In the genomic region with DNA sequence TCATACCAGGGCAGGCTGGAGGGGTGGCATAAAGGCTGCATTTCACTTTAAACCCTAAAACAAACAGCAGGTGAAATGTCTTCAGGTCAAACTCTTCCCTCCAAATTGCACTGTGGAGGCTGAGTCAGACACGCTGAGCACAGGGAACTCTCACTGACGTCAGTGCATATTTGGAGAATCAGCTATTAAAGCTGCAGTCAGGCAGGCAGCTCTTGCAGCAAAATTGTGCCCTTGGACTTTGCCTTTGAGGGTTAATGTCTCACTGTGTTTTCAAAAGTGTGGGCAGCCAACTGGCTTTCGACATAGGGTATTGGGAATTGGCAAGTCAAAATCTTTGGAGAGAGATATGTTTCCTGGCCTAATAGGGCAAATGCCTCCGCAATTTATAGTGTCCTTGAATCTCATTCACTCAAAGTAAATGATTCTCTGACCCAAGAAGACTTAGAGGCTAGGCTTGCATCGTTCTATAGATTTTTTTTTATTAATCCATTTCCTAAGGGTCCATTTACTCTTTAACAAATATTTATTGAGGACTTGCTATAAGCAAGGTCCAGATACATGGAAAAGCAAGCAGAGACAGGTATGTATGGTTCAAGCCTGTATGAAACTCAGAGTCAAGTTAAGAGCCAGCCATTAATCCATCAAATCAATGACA, we compare ENCODE assay signal across 12 cellular contexts. TPM values are rescaled to one million over a fixed set of nuclear protein-coding genes. Genes with fewer than 3 reads are reported as not detected.
A peak's percentile ranks its signal among the peaks of the same experiment; 100 is the strongest.
DNase-seq lines count a peak whose midpoint lies in the region; ATAC-seq and TF ChIP-seq lines count a peak whose summit lies in the region.
"Had no signal": no experiment of that assay in that cellular context is flagged by ENCODE, and none has a peak within 500 bp of the region (broad histone marks: within the 10 kb centered on the region; RNA-seq: fewer than 3 reads in every experiment).

No MANE protein-coding gene starts in this region.

- H3K4me2 ChIP-seq in hepatocyte, result peak overlapping the region; percentile 3
- H3K4me2 ChIP-seq: BLaER1 had no signal

- H3K4me1 ChIP-seq in adipocyte (ENCODE audit: control insufficient read depth, insufficient read depth, low read length) (peaks cover 21% of the 10 kb centered on the region), hepatocyte (ENCODE audit: insufficient read depth) (no peaks in the 10 kb centered on the region), upper lobe of left lung (no peaks in the 10 kb centered on the region)
- H3K4me1 ChIP-seq: BLaER1 had no signal

- no peak overlapping the region for H3K27ac Mint-ChIP-seq in natural killer cell
- H3K27ac Mint-ChIP-seq: activated CD8-positive, alpha-beta T cell treated with anti-CD3 and anti-CD28 coated beads for 36 hours had no signal

- intact Hi-C loops in natural killer cell (cut with micrococcal nuclease), result no loop called here

- TF ChIP-seq CTCF in hepatocyte (IDR thresholded peaks at IDR 0.05; ENCODE audit: poor library complexity) (no peak), upper lobe of left lung (IDR thresholded peaks at IDR 0.05) (no peak), natural killer cell (IDR thresholded peaks at IDR 0.05) (no peak)

- no peaks in the 10 kb centered on the region for H4K20me1 ChIP-seq in hepatocyte (ENCODE audit: insufficient read depth, poor library complexity, severe bottlenecking)
- H4K20me1 ChIP-seq: BLaER1 had no signal

- no peaks in the 10 kb centered on the region for H3K36me3 Mint-ChIP-seq in natural killer cell

- H3K79me2 ChIP-seq in hepatocyte, result no peaks in the 10 kb centered on the region

- no peak overlapping the region for H3K4me3 Mint-ChIP-seq in natural killer cell
- H3K4me3 Mint-ChIP-seq: activated CD8-positive, alpha-beta T cell treated with anti-CD3 and anti-CD28 coated beads for 36 hours had no signal

- DNase-seq in SIG-M5 treated with dmso at 0.1 percent for 504 hours (lab: John Stamatoyannopoulos, UW; ENCODE audit: unreplicated experiment) (peak; percentile 13), SIG-M5 (lab: John Stamatoyannopoulos, UW) (no peak), adipocyte (ENCODE audit: low read depth) (peak; percentile 60), hepatocyte (ENCODE audit: low spot score) (peak; percentile 78), upper lobe of left lung (no peak), T-helper 1 cell (no peak), natural killer cell (no peak)
- DNase-seq: activated CD8-positive, alpha-beta T cell treated with anti-CD3 and anti-CD28 coated beads for 36 hours; dorsolateral prefrontal cortex; NCI-H2081 had no signal

- H3K27ac ChIP-seq in hepatocyte (peak overlapping the region; percentile 50), upper lobe of left lung (no peak overlapping the region)
- H3K27ac ChIP-seq: BLaER1, dorsolateral prefrontal cortex had no signal

- no peak for TF ChIP-seq EP300 in upper lobe of left lung (IDR thresholded peaks at IDR 0.05)

- no peak overlapping the region for H2AFZ ChIP-seq in hepatocyte

- no peaks in the 10 kb centered on the region for H3K36me3 ChIP-seq in adipocyte (ENCODE audit: control insufficient read depth, insufficient read depth, low read length, severe bottlenecking)
- no peaks in the 10 kb centered on the region for H3K36me3 ChIP-seq in hepatocyte (replicated peaks; ENCODE audit: insufficient read depth, low read depth)
- no peaks in the 10 kb centered on the region for H3K36me3 ChIP-seq in upper lobe of left lung
- H3K36me3 ChIP-seq: BLaER1 had no signal

- H3K9me2 ChIP-seq in hepatocyte (replicated peaks; ENCODE audit: insufficient read depth), result no peaks in the 10 kb centered on the region

- H3K9me3 Mint-ChIP-seq in natural killer cell, result no peaks in the 10 kb centered on the region
- H3K9me3 Mint-ChIP-seq: activated CD8-positive, alpha-beta T cell treated with anti-CD3 and anti-CD28 coated beads for 36 hours had no signal

- H3K4me1 Mint-ChIP-seq in natural killer cell, result no peaks in the 10 kb centered on the region

- H3K9ac ChIP-seq in adipocyte (ENCODE audit: low read length), result no peak overlapping the region
- H3K9ac ChIP-seq: BLaER1 had no signal

- 41% methylated on average over 5 of the region's 5 CpGs for WGBS in hepatocyte (ENCODE audit: low lambda C conversion rate, missing lambda C conversion rate)
- 45 to 48% methylated on average over 5 of the region's 5 CpGs for WGBS in upper lobe of left lung, 2 donors

- peak; percentile 11 to 78 for ATAC-seq in upper lobe of left lung (ENCODE audit: low FRiP score in 2 of 2)
- ATAC-seq in HG03159 (IDR thresholded peaks at IDR 0.05; ENCODE audit: unreplicated experiment), result no peak
- ATAC-seq in natural killer cell, result no peak
- ATAC-seq: activated CD8-positive, alpha-beta T cell treated with anti-CD3 and anti-CD28 coated beads for 36 hours had no signal

- H3K9me3 ChIP-seq in adipocyte (ENCODE audit: control insufficient read depth, low read length) (no peaks in the 10 kb centered on the region), hepatocyte (ENCODE audit: low read depth) (no peaks in the 10 kb centered on the region), upper lobe of left lung (no peaks in the 10 kb centered on the region)
- H3K9me3 ChIP-seq: BLaER1 had no signal

- H3K4me3 ChIP-seq in adipocyte (ENCODE audit: low read length), result no peak overlapping the region
- H3K4me3 ChIP-seq in hepatocyte, result no peak overlapping the region
- H3K4me3 ChIP-seq in upper lobe of left lung, result no peak overlapping the region
- H3K4me3 ChIP-seq: BLaER1, dorsolateral prefrontal cortex had no signal

- H3K27me3 ChIP-seq in adipocyte (replicated peaks; ENCODE audit: control insufficient read depth, insufficient read depth, low read length), result no peaks in the 10 kb centered on the region
- no peaks in the 10 kb centered on the region for H3K27me3 ChIP-seq in hepatocyte
- no peaks in the 10 kb centered on the region for H3K27me3 ChIP-seq in upper lobe of left lung
- H3K27me3 ChIP-seq: BLaER1 had no signal

- TF ChIP-seq POLR2A in upper lobe of left lung (IDR thresholded peaks at IDR 0.05), result no peak

- H3K27me3 Mint-ChIP-seq in natural killer cell (ENCODE audit: low read depth in 2 of 2), result peaks cover 9 to 10% of the 10 kb centered on the region in 2 donors

RNA-seq across cellular contexts. Expression of a gene that starts 27.7 kb away (rescaled TPM):
- total RNA-seq in hepatocyte (23.5 and 36.1 TPM in 2 replicates), upper lobe of left lung (10 to 100 TPM; 13.6 to 62.4 (median 42.1) TPM), natural killer cell (1 to 10 TPM; 2.7 to 4.6 (median 3.6) TPM)
- 59.6 and 60.9 TPM in 2 replicates for polyA plus RNA-seq in hepatocyte

Comparison
In these comparisons a context has a peak if more than half of its experiments do, and no peak if none do; other contexts are left out.
1. DNase-seq: peak in SIG-M5 treated with dmso at 0.1 percent for 504 hours (single experiment), adipocyte (single experiment) and hepatocyte (single experiment); none in SIG-M5 (single experiment), upper lobe of left lung (0 of 2), T-helper 1 cell (0 of 5) and natural killer cell (single experiment).
2. ATAC-seq: peak in upper lobe of left lung (2 of 2); none in HG03159 (single experiment) and natural killer cell (0 of 3).